In the genomic region with DNA sequence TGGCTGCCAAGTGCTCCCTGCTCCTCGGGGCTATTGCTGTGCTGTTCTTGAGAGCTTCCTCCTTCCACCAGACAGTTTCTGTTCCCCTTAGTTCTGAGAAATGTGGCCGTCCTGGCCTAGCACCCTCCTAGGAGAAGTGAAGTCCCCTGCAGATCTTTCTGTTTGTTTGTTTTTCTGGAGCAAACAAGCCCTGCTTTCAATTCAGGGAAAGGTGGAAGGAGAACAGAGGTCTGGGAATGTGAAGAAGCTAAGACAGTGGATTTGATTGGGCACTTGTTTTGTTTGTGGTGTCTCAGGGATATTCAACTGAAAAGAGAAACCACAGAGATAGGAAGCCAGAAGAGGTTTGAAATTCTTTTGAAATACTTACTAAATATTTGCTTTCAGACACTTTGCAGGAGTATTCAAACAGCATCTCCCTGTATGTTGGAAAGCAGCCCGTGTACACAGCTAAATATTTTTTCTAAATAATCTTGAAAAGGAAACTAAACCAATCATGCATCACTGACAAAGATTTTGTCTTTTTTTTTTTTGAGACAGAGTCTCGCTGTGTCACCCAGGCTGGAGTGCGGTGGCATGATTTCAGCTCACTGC, we compare ENCODE assay signal across 8 cellular contexts. TPM values are rescaled to one million over a fixed set of nuclear protein-coding genes. Genes with fewer than 3 reads are reported as not detected.
DNase-seq lines count a peak whose midpoint lies in the region; ATAC-seq, FAIRE-seq and TF ChIP-seq lines count a peak whose summit lies in the region.

No MANE protein-coding gene starts in this region.

- TF ChIP-seq RAD21 in A549 (conservative IDR thresholded peaks at IDR 0.05 in 1 of 2, IDR thresholded peaks at IDR 0.05 in 1 of 2), result no peak

- H3K27ac ChIP-seq in A549, result 0 out of 6 replicates have a peak overlapping the region, but pooled peaks of 1 of the 2 experiments have one; percentile 28
- peak overlapping the region in 1 of 5 donors; percentile 32 for H3K27ac ChIP-seq in adrenal gland

- no peaks in the 10 kb centered on the region for H3K27me3 ChIP-seq in adrenal gland

- H3K9me3 ChIP-seq in A549 (no peaks in the 10 kb centered on the region), adrenal gland (replicated peaks in 1 of 3) (no peaks in the 10 kb centered on the region)

- WGBS in A549 (ENCODE audit: missing lambda C conversion rate), result 41% methylated on average over 5 of the region's 5 CpGs
- WGBS in adrenal gland, 4 donors, result 37 to 47% (median 41%) methylated on average over 5 of the region's 5 CpGs

- intact Hi-C loops in adrenal gland (cut with DNase I), result no loop called here

- peaks cover 5% of the 10 kb centered on the region; the same call in 1 of the 3 replicates for H3K4me1 ChIP-seq in A549
- no peaks in the 10 kb centered on the region for H3K4me1 ChIP-seq in adrenal gland (replicated peaks in 1 of 2)

- H3K36me3 ChIP-seq in adrenal gland (replicated peaks in 1 of 2), result no peaks in the 10 kb centered on the region

- peak in 1 of 2 experiments; percentile 73; a peak in 4 of 6 replicates for ATAC-seq in A549
- peak; percentile 95 for ATAC-seq in GM18519 (IDR thresholded peaks at IDR 0.05; ENCODE audit: low FRiP score, unreplicated experiment)
- ATAC-seq in HG02885 (IDR thresholded peaks at IDR 0.05; ENCODE audit: poor library complexity, unreplicated experiment), result peak; percentile 99

- no peak for TF ChIP-seq POLR2A in A549 (IDR thresholded peaks at IDR 0.05; ENCODE audit: low read length)
- TF ChIP-seq POLR2A in adrenal gland (IDR thresholded peaks at IDR 0.05), result no peak

- no peak for TF ChIP-seq CTCF in A549 (IDR thresholded peaks at IDR 0.05)
- TF ChIP-seq CTCF in adrenal gland (IDR thresholded peaks at IDR 0.05), result no peak

- CTCF ChIA-PET in A549 (lab: Yijun Ruan, JAX), result no interaction called here

- H3K4me2 ChIP-seq in A549, result peak overlapping the region; percentile 34; the same call in 2 of the 3 replicates

- no peak for TF ChIP-seq EP300 in A549 (IDR thresholded peaks at IDR 0.05)

- FAIRE-seq in A549 (lab: Jason Lieb, UNC), result no peak

- POLR2A ChIA-PET in A549 (lab: Yijun Ruan, JAX), result no interaction called here

- H3K4me3 ChIP-seq in A549, result no peak overlapping the region
- no peak overlapping the region for H3K4me3 ChIP-seq in adrenal gland

- DNase-seq in A549 (ENCODE audit: low read depth in 1 of 2, low spot score in 1 of 2) (peak in 1 of 2 experiments; percentile 20), NOMO-1 treated with dmso at 0.1 percent for 144 hours (lab: John Stamatoyannopoulos, UW; ENCODE audit: unreplicated experiment) (peak; percentile 76), adrenal gland (peak in 4 of 7 donors; percentile 13 to 24 (median 16)), midbrain (lab: John Stamatoyannopoulos, UW) (peak; percentile 24), NCI-H2029 treated with DMSO at 0.1 percent for 48 hours (lab: John Stamatoyannopoulos, UW) (no peak), COLO829 (ENCODE audit: low spot score) (no peak)

TF ChIP-seq in A549, 52 proteins besides CTCF, POLR2A, EP300 and RAD21:
- TF ChIP-seq CEBPB (IDR thresholded peaks at IDR 0.05), result no peak
- TF ChIP-seq FOSB (CRISPR knock-in tag; IDR thresholded peaks at IDR 0.05), result no peak
- TF ChIP-seq JUNB (IDR thresholded peaks at IDR 0.05), result no peak
- TF ChIP-seq POLR2AphosphoS2 (conservative IDR thresholded peaks at IDR 0.05; ENCODE audit: low read length), result no peak
- TF ChIP-seq JUN (IDR thresholded peaks at IDR 0.05), result no peak
- no peak for TF ChIP-seq MAZ (IDR thresholded peaks at IDR 0.05; ENCODE audit: borderline replicate concordance, low read depth, low read length)
- TF ChIP-seq RARB (CRISPR knock-in tag; IDR thresholded peaks at IDR 0.05), result no peak
- TF ChIP-seq, protein P1, sequence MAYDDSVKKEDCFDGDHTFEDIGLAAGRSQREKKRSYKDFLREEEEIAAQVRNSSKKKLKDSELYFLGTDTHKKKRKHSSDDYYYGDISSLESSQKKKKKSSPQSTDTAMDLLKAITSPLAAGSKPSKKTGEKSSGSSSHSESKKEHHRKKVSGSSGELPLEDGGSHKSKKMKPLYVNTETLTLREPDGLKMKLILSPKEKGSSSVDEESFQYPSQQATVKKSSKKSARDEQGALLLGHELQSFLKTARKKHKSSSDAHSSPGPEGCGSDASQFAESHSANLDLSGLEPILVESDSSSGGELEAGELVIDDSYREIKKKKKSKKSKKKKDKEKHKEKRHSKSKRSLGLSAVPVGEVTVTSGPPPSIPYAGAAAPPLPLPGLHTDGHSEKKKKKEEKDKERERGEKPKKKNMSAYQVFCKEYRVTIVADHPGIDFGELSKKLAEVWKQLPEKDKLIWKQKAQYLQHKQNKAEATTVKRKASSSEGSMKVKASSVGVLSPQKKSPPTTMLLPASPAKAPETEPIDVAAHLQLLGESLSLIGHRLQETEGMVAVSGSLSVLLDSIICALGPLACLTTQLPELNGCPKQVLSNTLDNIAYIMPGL (CRISPR knock-in tag; IDR thresholded peaks at IDR 0.05; ENCODE audit: borderline replicate concordance), result no peak
- no peak for TF ChIP-seq ESRRA (IDR thresholded peaks at IDR 0.05; ENCODE audit: borderline replicate concordance, low read length)
- no peak for TF ChIP-seq TP53 (CRISPR knock-in tag; IDR thresholded peaks at IDR 0.05)
- TF ChIP-seq TFCP2L1 (CRISPR knock-in tag; IDR thresholded peaks at IDR 0.05), result no peak
- no peak for TF ChIP-seq GATA3 (IDR thresholded peaks at IDR 0.05; ENCODE audit: borderline replicate concordance)

RNA-seq across cellular contexts. Expression of a gene that starts 36.5 kb away (rescaled TPM):
- 2.4 TPM in 2 replicates for polyA plus RNA-seq in A549 (2011; rRNA removed)
- 0.65 and 0.92 TPM in 2 replicates for polyA plus RNA-seq in A549 (2012; cell fraction: cytosol; rRNA removed)
- polyA plus RNA-seq in A549 (2012; cell fraction: nucleus; rRNA removed), result 0.39 and 0.71 TPM in 2 replicates
- polyA plus RNA-seq in A549 (2017; fragmentation: RNase III; extraction: RNeasy Plus Mini Kit Qiagen cat#74134 plus additional on column Dnase treatment), result 0.76 to 0.90 TPM (median 0.85 TPM) in 3 replicates
- polyA minus RNA-seq in A549 (2011; rRNA and poly(A)+ RNA removed), result 5.0 and 6.6 TPM in 2 replicates
- total RNA-seq in adrenal gland, result 10 to 100 TPM; 18.7 to 53.5 (median 26.8) TPM
- polyA plus RNA-seq in adrenal gland, result 10 to 100 TPM in 1 of 3 donors, 1 to 10 TPM in 2; 4.1 to 27.3 (median 4.7) TPM

RNA-seq across cellular contexts. Expression of a gene that starts 57.8 kb away (rescaled TPM):
- polyA plus RNA-seq in A549 (2011; rRNA removed) (7.0 and 9.7 TPM in 2 replicates), A549 (2017; fragmentation: RNase III; extraction: RNeasy Plus Mini Kit Qiagen cat#74134 plus additional on column Dnase treatment) (2.8 to 3.6 TPM (median 3.6 TPM) in 3 replicates), adrenal gland (10 to 100 TPM in 1 of 3 donors, 1 to 10 TPM in 2; 3.8 to 12.2 (median 6.8) TPM)
- polyA plus RNA-seq in A549 (2012; cell fraction: cytosol; rRNA removed), result 2.3 and 2.5 TPM in 2 replicates
- 2.0 and 2.2 TPM in 2 replicates for polyA plus RNA-seq in A549 (2012; cell fraction: nucleus; rRNA removed)
- polyA minus RNA-seq in A549 (2011; rRNA and poly(A)+ RNA removed), result 16.0 and 16.8 TPM in 2 replicates
- total RNA-seq in adrenal gland, result 10 to 100 TPM in 6 of 8 donors, 1 to 10 TPM in 2; 5.4 to 15.9 (median 12.5) TPM

Comparison
In these comparisons a context has a peak if more than half of its experiments do, and no peak if none do; other contexts are left out.
1. DNase-seq: peak in NOMO-1 treated with dmso at 0.1 percent for 144 hours (single experiment), adrenal gland (4 of 7) and midbrain (single experiment); none in NCI-H2029 treated with DMSO at 0.1 percent for 48 hours (single experiment) and COLO829 (single experiment).